1 cellular context compared by ENCODE assay signal in the genomic region with DNA sequence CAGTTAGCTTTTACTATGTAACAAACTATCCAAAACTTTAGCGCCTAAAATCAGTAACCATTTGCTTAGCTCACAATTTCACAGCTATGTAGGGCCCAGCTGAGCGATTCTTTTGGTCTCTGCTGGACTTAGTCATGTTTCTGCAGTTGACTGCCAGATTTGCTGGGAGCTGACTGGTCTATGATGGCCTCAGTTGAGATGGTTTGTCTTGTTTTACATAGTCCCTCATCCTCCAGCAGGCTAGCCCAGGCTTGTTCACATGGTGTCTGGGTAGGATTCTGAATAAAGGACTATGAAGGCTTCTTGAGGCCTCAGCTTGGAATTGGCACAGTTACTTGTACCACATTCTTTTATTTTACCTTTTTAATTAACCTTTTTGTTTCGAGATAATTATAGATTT.
TF ChIP-seq lines count a peak whose summit lies in the region.

No MANE protein-coding gene starts in this region.

TF ChIP-seq in H1, 55 proteins besides CTCF, POLR2A, EP300 and RAD21 (continued from another document):
- no peak for TF ChIP-seq RFX5 (IDR thresholded peaks at IDR 0.05; ENCODE audit: borderline replicate concordance, low read depth, low read length)
TF ChIP-seq in H1: peak in this region for 0.
